ENCODE assay signal across 1 cellular context in genomic region chr11:65499713-65500261, GRCh38.
TF ChIP-seq lines count a peak whose summit lies in the region.

No MANE protein-coding gene starts in this region.

TF ChIP-seq in endothelial cell of umbilical vein, 7 proteins besides CTCF, POLR2A, EP300 and RAD21:
- TF ChIP-seq EZH2 (IDR thresholded peaks at IDR 0.05; ENCODE audit: borderline replicate concordance, low read depth, low read length, severe bottlenecking) (no peak), MYC (IDR thresholded peaks at IDR 0.05; ENCODE audit: low read depth, low read length) (no peak), JUN (IDR thresholded peaks at IDR 0.05; ENCODE audit: borderline replicate concordance, insufficient read depth, insufficient read length, low read depth) (no peak), GATA2 (IDR thresholded peaks at IDR 0.05; ENCODE audit: insufficient read depth, insufficient read length, low read depth, low read length) (no peak), MAX (IDR thresholded peaks at IDR 0.05; ENCODE audit: insufficient read depth, insufficient read length) (no peak), FOS (IDR thresholded peaks at IDR 0.05; ENCODE audit: borderline replicate concordance, insufficient read depth, low read length) (no peak), POLR2AphosphoS5 (IDR thresholded peaks at IDR 0.05; ENCODE audit: insufficient read depth, low read depth, low read length) (no peak)
TF ChIP-seq in endothelial cell of umbilical vein: peak in this region for 0.
